1 cellular context compared by ENCODE assay signal in genomic region chr20:57930328-57930727, GRCh38.
TF ChIP-seq lines count a peak whose summit lies in the region.

No MANE protein-coding gene starts in this region.

TF ChIP-seq in SK-N-SH treated with all-trans-retinoic acid at 6 μM for 48 hours, 23 proteins besides CTCF, POLR2A, EP300 and RAD21 (continued from another document):
- no peak for TF ChIP-seq POU6F1 (CRISPR knock-in tag; IDR thresholded peaks at IDR 0.05; ENCODE audit: borderline replicate concordance, low read depth)
- no peak for TF ChIP-seq ZFP3 (CRISPR knock-in tag; IDR thresholded peaks at IDR 0.05)
- no peak for TF ChIP-seq ZNF8 (CRISPR knock-in tag; IDR thresholded peaks at IDR 0.05)
- no peak for TF ChIP-seq ZFP30 (CRISPR knock-in tag; IDR thresholded peaks at IDR 0.05)
- no peak for TF ChIP-seq TSHZ2 (CRISPR knock-in tag; IDR thresholded peaks at IDR 0.05)
- no peak for TF ChIP-seq ZNF565 (CRISPR knock-in tag; conservative IDR thresholded peaks at IDR 0.05; ENCODE audit: low read depth)
- TF ChIP-seq GLIS3 (CRISPR knock-in tag; IDR thresholded peaks at IDR 0.05): no peak
- no peak for TF ChIP-seq OSR1 (CRISPR knock-in tag; IDR thresholded peaks at IDR 0.05)
- no peak for TF ChIP-seq CREB5 (CRISPR knock-in tag; IDR thresholded peaks at IDR 0.05; ENCODE audit: low read depth)
- TF ChIP-seq ZNF70 (CRISPR knock-in tag; IDR thresholded peaks at IDR 0.05): no peak
- no peak for TF ChIP-seq PATZ1 (CRISPR knock-in tag; IDR thresholded peaks at IDR 0.05; ENCODE audit: borderline replicate concordance)
- TF ChIP-seq RARB (CRISPR knock-in tag; IDR thresholded peaks at IDR 0.05): no peak
- no peak for TF ChIP-seq TCF4 (CRISPR knock-in tag; IDR thresholded peaks at IDR 0.05; ENCODE audit: borderline replicate concordance)
